36 cellular contexts compared by ENCODE assay signal in genomic region chr6:155954149-155954548, GRCh38.
"Had no signal": no experiment of that assay in that cellular context is flagged by ENCODE, and none has a peak within 500 bp of the region (broad histone marks: within the 10 kb centered on the region; RNA-seq: fewer than 3 reads in every experiment).

No MANE protein-coding gene starts in this region.

- H3K27ac ChIP-seq: adrenal gland, body of pancreas, brain microvascular endothelial cell, breast epithelium, WERI-Rb-1 had no signal

- H3K36me3 ChIP-seq: adrenal gland, brain microvascular endothelial cell, breast epithelium, WERI-Rb-1 had no signal

- FAIRE-seq: astrocyte had no signal

- H3K27me3 ChIP-seq: adrenal gland, body of pancreas, brain microvascular endothelial cell, breast epithelium had no signal

- DNase-seq: activated CD4-positive, alpha-beta memory T cell treated with anti-CD3 and anti-CD28 coated beads, Interleukin-2, amount 10 ng/mL, durations not matched to agents 7 days and 5 days; activated CD4-positive, alpha-beta T cell treated with anti-CD3 and anti-CD28 coated beads for 1 hour; activated CD4-positive, alpha-beta T cell treated with anti-CD3 and anti-CD28 coated beads for 36 hours; activated CD4-positive, alpha-beta T cell treated with anti-CD3 and anti-CD28 coated beads for 48 hours; activated CD4-positive, alpha-beta T cell treated with anti-CD3 and anti-CD28 coated beads, Interleukin-2, amount 10 ng/mL, durations not matched to agents 7 days and 5 days; activated CD4-positive, alpha-beta T cell treated with anti-CD3 and anti-CD28 coated beads, Interleukin-2, amount 50 U/mL, for 48 hours; activated CD4-positive, CD25-positive, alpha-beta regulatory T cell; activated CD8-positive, alpha-beta memory T cell treated with anti-CD3 and anti-CD28 coated beads for 24 hours; activated CD8-positive, alpha-beta memory T cell treated with anti-CD3 and anti-CD28 coated beads, Interleukin-2, amount 10 ng/mL, durations not matched to agents 7 days and 5 days; activated CD8-positive, alpha-beta memory T cell treated with anti-CD3 and anti-CD28 coated beads, Interleukin-2, amount 50 U/mL, for 48 hours; activated CD8-positive, alpha-beta T cell treated with anti-CD3 and anti-CD28 coated beads, Interleukin-2, amount 10 ng/mL, durations not matched to agents 7 days and 5 days; activated effector memory CD4-positive, alpha-beta T cell treated with Interleukin-2 at 50 U/mL for 16 hours; activated gamma-delta T cell; activated naive CD4-positive, alpha-beta T cell treated with anti-CD3 and anti-CD28 coated beads, Interleukin-2, amount 10 ng/mL, durations not matched to agents 7 days and 5 days; activated naive CD4-positive, alpha-beta T cell treated with Interleukin-2 at 50 U/mL for 16 hours; activated T-cell treated with anti-CD3 and anti-CD28 coated beads, Interleukin-2, amount 50 U/mL, for 24 hours; activated T-cell treated with anti-CD3 and anti-CD28 coated beads, Interleukin-2, amount 50 U/mL, for 48 hours; adrenal gland; amniotic stem cell; aorta; body of pancreas; brain microvascular endothelial cell; central memory CD4-positive, alpha-beta T cell; T-helper 1 cell; T-helper 2 cell; T-helper 9 cell; WERI-Rb-1 had no signal

- H3K27ac Mint-ChIP-seq: activated CD4-positive, alpha-beta memory T cell treated with anti-CD3 and anti-CD28 coated beads, Interleukin-2, amount 10 ng/mL, durations not matched to agents 7 days and 5 days; activated CD4-positive, alpha-beta T cell treated with anti-CD3 and anti-CD28 coated beads for 36 hours; activated CD4-positive, alpha-beta T cell treated with anti-CD3 and anti-CD28 coated beads, Interleukin-2, amount 10 ng/mL, durations not matched to agents 7 days and 5 days; activated CD8-positive, alpha-beta memory T cell treated with anti-CD3 and anti-CD28 coated beads, Interleukin-2, amount 10 ng/mL, durations not matched to agents 7 days and 5 days; activated CD8-positive, alpha-beta T cell treated with anti-CD3 and anti-CD28 coated beads, Interleukin-2, amount 10 ng/mL, durations not matched to agents 7 days and 5 days; activated naive CD4-positive, alpha-beta T cell treated with anti-CD3 and anti-CD28 coated beads, Interleukin-2, amount 10 ng/mL, durations not matched to agents 7 days and 5 days; activated naive CD4-positive, alpha-beta T cell treated with anti-CD3 and anti-CD28 coated beads, Interleukin-2, amount 50 U/mL, for 24 hours; activated naive CD8-positive, alpha-beta T cell; activated T-cell treated with anti-CD3 and anti-CD28 coated beads, Interleukin-2, amount 50 U/mL, for 24 hours; activated T-helper 2 cell treated with anti-CD3 and anti-CD28 coated beads, Interferon-gamma antibody, Interleukin-2, Interleukin-4, amounts not matched to agents 10 μg/mL and 5 μg/mL and 100 μg/mL, durations not matched to agents 14 hours and 24 hours and 36 hours; T-helper 1 cell treated with Interleukin-12 subunit alpha and Interleukin-12 subunit beta and Interleukin-4 antibody, amounts not matched to agents 30 μg/mL and 1 μg/mL, for 36 hours; T-helper 2 cell treated with Interferon-gamma antibody and Interleukin-4, amounts not matched to agents 5 μg/mL and 100 μg/mL, for 36 hours had no signal

- ATAC-seq: activated CD4-positive, alpha-beta T cell treated with anti-CD3 and anti-CD28 coated beads for 36 hours; activated CD4-positive, CD25-positive, alpha-beta regulatory T cell treated with anti-CD3 and anti-CD28 coated beads, Interleukin-2, amount 50 U/mL, for 24 hours; activated CD8-positive, alpha-beta memory T cell treated with anti-CD3 and anti-CD28 coated beads, Interleukin-2, amount 10 ng/mL, durations not matched to agents 7 days and 5 days; activated CD8-positive, alpha-beta T cell treated with anti-CD3 and anti-CD28 coated beads, Interleukin-2, amount 10 ng/mL, durations not matched to agents 7 days and 5 days; body of pancreas had no signal

- H3K27me3 Mint-ChIP-seq: activated CD4-positive, alpha-beta memory T cell treated with anti-CD3 and anti-CD28 coated beads, Interleukin-2, amount 10 ng/mL, durations not matched to agents 7 days and 5 days; activated CD4-positive, alpha-beta T cell treated with anti-CD3 and anti-CD28 coated beads for 36 hours; activated CD4-positive, alpha-beta T cell treated with anti-CD3 and anti-CD28 coated beads, Interleukin-2, amount 10 ng/mL, durations not matched to agents 7 days and 5 days; activated CD8-positive, alpha-beta memory T cell treated with anti-CD3 and anti-CD28 coated beads, Interleukin-2, amount 10 ng/mL, durations not matched to agents 7 days and 5 days; activated naive CD4-positive, alpha-beta T cell treated with anti-CD3 and anti-CD28 coated beads, Interleukin-2, amount 10 ng/mL, durations not matched to agents 7 days and 5 days; activated T-cell treated with anti-CD3 and anti-CD28 coated beads, Interleukin-2, amount 50 U/mL, for 24 hours had no signal

- H3K4me1 Mint-ChIP-seq: activated CD4-positive, alpha-beta memory T cell treated with anti-CD3 and anti-CD28 coated beads, Interleukin-2, amount 10 ng/mL, durations not matched to agents 7 days and 5 days; activated CD4-positive, alpha-beta T cell treated with anti-CD3 and anti-CD28 coated beads for 36 hours; activated CD4-positive, alpha-beta T cell treated with anti-CD3 and anti-CD28 coated beads, Interleukin-2, amount 10 ng/mL, durations not matched to agents 7 days and 5 days; activated CD8-positive, alpha-beta memory T cell treated with anti-CD3 and anti-CD28 coated beads, Interleukin-2, amount 10 ng/mL, durations not matched to agents 7 days and 5 days; activated naive CD4-positive, alpha-beta T cell treated with anti-CD3 and anti-CD28 coated beads, Interleukin-2, amount 10 ng/mL, durations not matched to agents 7 days and 5 days; activated naive CD4-positive, alpha-beta T cell treated with anti-CD3 and anti-CD28 coated beads, Interleukin-2, amount 50 U/mL, for 24 hours had no signal

- H3K4me3 Mint-ChIP-seq: activated CD4-positive, alpha-beta memory T cell treated with anti-CD3 and anti-CD28 coated beads, Interleukin-2, amount 10 ng/mL, durations not matched to agents 7 days and 5 days; activated CD4-positive, alpha-beta T cell treated with anti-CD3 and anti-CD28 coated beads for 36 hours; activated CD4-positive, alpha-beta T cell treated with anti-CD3 and anti-CD28 coated beads, Interleukin-2, amount 10 ng/mL, durations not matched to agents 7 days and 5 days; activated CD8-positive, alpha-beta memory T cell treated with anti-CD3 and anti-CD28 coated beads, Interleukin-2, amount 10 ng/mL, durations not matched to agents 7 days and 5 days; activated CD8-positive, alpha-beta T cell treated with anti-CD3 and anti-CD28 coated beads, Interleukin-2, amount 10 ng/mL, durations not matched to agents 7 days and 5 days; activated naive CD4-positive, alpha-beta T cell treated with anti-CD3 and anti-CD28 coated beads, Interleukin-2, amount 10 ng/mL, durations not matched to agents 7 days and 5 days; activated naive CD4-positive, alpha-beta T cell treated with anti-CD3 and anti-CD28 coated beads, Interleukin-2, amount 50 U/mL, for 24 hours; activated naive CD8-positive, alpha-beta T cell; activated T-cell treated with anti-CD3 and anti-CD28 coated beads, Interleukin-2, amount 50 U/mL, for 24 hours; T-helper 1 cell treated with Interleukin-12 subunit alpha and Interleukin-12 subunit beta and Interleukin-4 antibody, amounts not matched to agents 30 μg/mL and 1 μg/mL, for 36 hours; T-helper 2 cell treated with Interferon-gamma antibody and Interleukin-4, amounts not matched to agents 5 μg/mL and 100 μg/mL, for 36 hours; WTC11 had no signal

- H3K36me3 Mint-ChIP-seq: activated CD8-positive, alpha-beta memory T cell treated with anti-CD3 and anti-CD28 coated beads, Interleukin-2, amount 10 ng/mL, durations not matched to agents 7 days and 5 days; activated naive CD4-positive, alpha-beta T cell treated with anti-CD3 and anti-CD28 coated beads, Interleukin-2, amount 10 ng/mL, durations not matched to agents 7 days and 5 days; WTC11 had no signal

- H3K4me3 ChIP-seq: adrenal gland, body of pancreas, breast epithelium had no signal

- H3K9me3 ChIP-seq: adrenal gland, body of pancreas, breast epithelium had no signal

- H3K9me3 Mint-ChIP-seq: activated CD4-positive, alpha-beta T cell treated with anti-CD3 and anti-CD28 coated beads, Interleukin-2, amount 10 ng/mL, durations not matched to agents 7 days and 5 days; activated naive CD4-positive, alpha-beta T cell treated with anti-CD3 and anti-CD28 coated beads, Interleukin-2, amount 10 ng/mL, durations not matched to agents 7 days and 5 days; activated naive CD4-positive, alpha-beta T cell treated with anti-CD3 and anti-CD28 coated beads, Interleukin-2, amount 50 U/mL, for 24 hours; activated T-cell treated with anti-CD3 and anti-CD28 coated beads, Interleukin-2, amount 50 U/mL, for 24 hours; activated T-helper 2 cell treated with anti-CD3 and anti-CD28 coated beads, Interferon-gamma antibody, Interleukin-2, Interleukin-4, amounts not matched to agents 10 μg/mL and 5 μg/mL and 100 μg/mL, durations not matched to agents 14 hours and 24 hours and 36 hours; T-helper 2 cell treated with Interferon-gamma antibody and Interleukin-4, amounts not matched to agents 5 μg/mL and 100 μg/mL, for 36 hours had no signal

- H3K4me1 ChIP-seq: adrenal gland, body of pancreas, breast epithelium had no signal
